ENCODE assay signal across 9 cellular contexts in the genomic region with DNA sequence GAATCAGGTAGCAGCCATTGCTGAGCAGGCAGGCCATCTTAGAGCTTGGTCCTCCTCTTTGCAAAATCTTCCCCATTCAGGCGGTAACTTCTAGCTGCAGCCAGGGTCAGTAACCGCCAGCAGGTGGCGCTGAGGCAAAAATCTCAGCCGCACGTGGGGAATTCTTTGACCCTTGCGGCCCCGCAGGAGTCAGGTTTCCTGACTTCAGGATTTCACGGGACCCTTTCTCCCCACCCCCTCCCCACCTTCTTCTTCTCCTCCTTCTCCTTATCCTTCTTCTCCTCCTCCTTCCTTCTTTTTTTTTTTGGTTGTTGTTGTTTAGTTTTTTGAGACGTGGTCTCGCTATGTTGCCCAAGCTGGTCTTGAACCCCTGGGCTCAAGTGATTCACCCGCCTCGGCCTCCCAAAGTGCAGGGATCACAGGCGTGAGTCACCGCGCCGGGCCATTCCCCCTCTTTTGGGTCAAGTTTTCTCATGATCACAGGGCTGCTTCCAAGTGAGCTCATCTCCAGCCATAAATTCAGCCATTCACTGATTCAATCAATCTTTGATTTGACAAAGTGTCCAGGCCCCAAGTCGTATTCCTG. TPM values are rescaled to one million over a fixed set of nuclear protein-coding genes. Genes with fewer than 3 reads are reported as not detected.
DNase-seq lines count a peak whose midpoint lies in the region; ATAC-seq and TF ChIP-seq lines count a peak whose summit lies in the region.
"Had no signal": no experiment of that assay in that cellular context is flagged by ENCODE, and none has a peak within 500 bp of the region (broad histone marks: within the 10 kb centered on the region; RNA-seq: fewer than 3 reads in every experiment).

No MANE protein-coding gene starts in this region.

- no peaks in the 10 kb centered on the region for H3K9me3 ChIP-seq in CD4-positive, alpha-beta memory T cell (ENCODE audit: control insufficient read depth in 1 of 2, low read length in 2 of 2)
- H3K9me3 ChIP-seq in RWPE2 (ENCODE audit: severe bottlenecking) = no peaks in the 10 kb centered on the region
- no peaks in the 10 kb centered on the region for H3K9me3 ChIP-seq in upper lobe of right lung

- no peaks in the 10 kb centered on the region for H3K9me3 Mint-ChIP-seq in CD4-positive, alpha-beta memory T cell
- no peaks in the 10 kb centered on the region for H3K9me3 Mint-ChIP-seq in HFFc6
- H3K9me3 Mint-ChIP-seq in glutamatergic neuron (ENCODE audit: unreplicated experiment) = peaks cover 5% of the 10 kb centered on the region

- DNase-seq in CD4-positive, alpha-beta memory T cell = peak in 4 of 5 donors; percentile 46 to 57 (median 51)
- DNase-seq in HFFc6 (peak; percentile 52), RWPE2 (ENCODE audit: low spot score) (no peak), glutamatergic neuron (peak; percentile 85), posterior cingulate gyrus (peak; percentile 34 to 94 (median 72)), upper lobe of right lung (peak; percentile 84)
- DNase-seq in activated effector memory CD4-positive, alpha-beta T cell treated with Interleukin-2 at 50 U/mL for 16 hours = peak; percentile 45

- peaks cover 13 to 22% (median 18%) of the 10 kb centered on the region in 4 donors for H3K4me1 Mint-ChIP-seq in CD4-positive, alpha-beta memory T cell
- H3K4me1 Mint-ChIP-seq in HFFc6 (ENCODE audit: low read depth) = peaks cover 12% of the 10 kb centered on the region
- peaks cover 17% of the 10 kb centered on the region for H3K4me1 Mint-ChIP-seq in glutamatergic neuron (ENCODE audit: low read depth, unreplicated experiment)

- ATAC-seq in RWPE2 (ENCODE audit: low read depth) (peak; percentile 58), upper lobe of right lung (peak; percentile 82), HG03521 (IDR thresholded peaks at IDR 0.05; ENCODE audit: unreplicated experiment) (no peak)

- no peaks in the 10 kb centered on the region for H3K36me3 Mint-ChIP-seq in CD4-positive, alpha-beta memory T cell
- H3K36me3 Mint-ChIP-seq in HFFc6 (ENCODE audit: low read depth) = no peaks in the 10 kb centered on the region
- H3K36me3 Mint-ChIP-seq in glutamatergic neuron (ENCODE audit: unreplicated experiment) = no peaks in the 10 kb centered on the region

- peak overlapping the region in 4 of 8 donors; percentile 13 to 67 (median 31) for H3K4me3 Mint-ChIP-seq in CD4-positive, alpha-beta memory T cell
- H3K4me3 Mint-ChIP-seq in HFFc6 = no peak overlapping the region; the same call in 1 of the 2 replicates
- no peak overlapping the region for H3K4me3 Mint-ChIP-seq in glutamatergic neuron (ENCODE audit: unreplicated experiment)

- H3K36me3 ChIP-seq in CD4-positive, alpha-beta memory T cell (ENCODE audit: insufficient read depth, low read length) = no peaks in the 10 kb centered on the region
- H3K36me3 ChIP-seq in RWPE2 (ENCODE audit: low read depth) (no peaks in the 10 kb centered on the region), upper lobe of right lung (no peaks in the 10 kb centered on the region)

- POLR2A ChIA-PET in CD4-positive, alpha-beta memory T cell (lab: Charles Lee; ENCODE audit: partially characterized antibody) = interaction anchor here (0.9 kb wide), 1 partner anchor 52 kb away, joined by 3 read pairs; no protein-coding TSS in a partner anchor

- no peak overlapping the region for H3K27ac ChIP-seq in CD4-positive, alpha-beta memory T cell (ENCODE audit: low read depth, low read length)
- H3K27ac ChIP-seq in RWPE2 (ENCODE audit: poor library complexity, severe bottlenecking) (no peak overlapping the region), upper lobe of right lung (no peak overlapping the region)
- H3K27ac ChIP-seq: SK-N-MC had no signal

- H3K4me1 ChIP-seq in CD4-positive, alpha-beta memory T cell (ENCODE audit: insufficient read depth, low read length) = peaks cover 14% of the 10 kb centered on the region
- H3K4me1 ChIP-seq in RWPE2 (ENCODE audit: insufficient read depth, poor library complexity, severe bottlenecking) (no peaks in the 10 kb centered on the region), upper lobe of right lung (peaks cover 12% of the 10 kb centered on the region)

- H3K27me3 ChIP-seq in CD4-positive, alpha-beta memory T cell (ENCODE audit: insufficient read depth, low read length) = no peaks in the 10 kb centered on the region
- H3K27me3 ChIP-seq in RWPE2 (ENCODE audit: insufficient read depth, poor library complexity, severe bottlenecking) (no peaks in the 10 kb centered on the region), upper lobe of right lung (no peaks in the 10 kb centered on the region)

- peak overlapping the region in 1 of 7 donors; percentile 27 for H3K27ac Mint-ChIP-seq in CD4-positive, alpha-beta memory T cell
- H3K27ac Mint-ChIP-seq in HFFc6 (peak overlapping the region; percentile 82), glutamatergic neuron (ENCODE audit: unreplicated experiment) (no peak overlapping the region)

- CTCF ChIA-PET in CD4-positive, alpha-beta memory T cell (lab: Charles Lee; ENCODE audit: partially characterized antibody) = interaction anchor here (0.6 to 7.8 kb wide), 36 partner anchors 8 to 766 kb away, joined by 3 to 247 read pairs (median 4); no protein-coding TSS in a partner anchor

- H3K27me3 Mint-ChIP-seq in CD4-positive, alpha-beta memory T cell = no peaks in the 10 kb centered on the region
- H3K27me3 Mint-ChIP-seq in HFFc6 (ENCODE audit: insufficient read depth) (no peaks in the 10 kb centered on the region; the same call in 1 of the 2 replicates), glutamatergic neuron (ENCODE audit: unreplicated experiment) (peaks cover 16% of the 10 kb centered on the region)

- intact Hi-C loops in CD4-positive, alpha-beta memory T cell (cut with micrococcal nuclease) = no loop called here
- intact Hi-C loops in posterior cingulate gyrus (cut with DNase I) = no loop called here
- intact Hi-C loops in upper lobe of right lung (cut with DNase I) = loop anchor here (5.0 kb wide), 1 partner anchor 51 kb away; no protein-coding TSS in a partner anchor

- TF ChIP-seq CTCF in HFFc6 (IDR thresholded peaks at IDR 0.05) = peak; percentile 96
- TF ChIP-seq CTCF in RWPE2 (IDR thresholded peaks at IDR 0.05; ENCODE audit: poor library complexity, severe bottlenecking) = peak; percentile 83
- peak; percentile 94 for TF ChIP-seq CTCF in glutamatergic neuron (IDR thresholded peaks at IDR 0.05; ENCODE audit: partially characterized antibody, unreplicated experiment)
- peak; percentile 93 for TF ChIP-seq CTCF in upper lobe of right lung (IDR thresholded peaks at IDR 0.05)

- H3K4me3 ChIP-seq in CD4-positive, alpha-beta memory T cell (ENCODE audit: low read length in 2 of 2) = no peak overlapping the region
- H3K4me3 ChIP-seq in RWPE2 (ENCODE audit: severe bottlenecking) (no peak overlapping the region), upper lobe of right lung (no peak overlapping the region)
- H3K4me3 ChIP-seq: SK-N-MC had no signal

RNA-seq across cellular contexts. Expression of gene TENT5B, which starts 33.4 kb away (rescaled TPM):
- total RNA-seq in CD4-positive, alpha-beta memory T cell = not detected
- polyA plus RNA-seq in CD4-positive, alpha-beta memory T cell = not detected
- 1 to 10 TPM; 3.1 to 5.5 (median 3.6) TPM for total RNA-seq in HFFc6 (2021; fragmentation: NEBNext Ultra II Directional; extraction: Animal tissue kit (Norgen Biotek cat#: 25700))
- total RNA-seq in glutamatergic neuron (ENCODE audit: unreplicated experiment) = 1.5 TPM
- total RNA-seq in upper lobe of right lung = 29.1 TPM

RNA-seq across cellular contexts. Expression of gene TRNP1, which starts 52.6 kb away (rescaled TPM):
- not detected for total RNA-seq in CD4-positive, alpha-beta memory T cell
- not detected for polyA plus RNA-seq in CD4-positive, alpha-beta memory T cell
- total RNA-seq in HFFc6 (2021; fragmentation: NEBNext Ultra II Directional; extraction: Animal tissue kit (Norgen Biotek cat#: 25700)) = 100 to 1,000 TPM; 203 to 241 (median 217) TPM
- total RNA-seq in glutamatergic neuron (ENCODE audit: unreplicated experiment) (13.9 TPM), upper lobe of right lung (16.2 TPM)

Comparison
In these comparisons a context has a peak if more than half of its experiments do, and no peak if none do; other contexts are left out.
1. RNA of gene TRNP1, which starts 52.6 kb away (total RNA-seq): 203 to 241 TPM in HFFc6, 16.2 TPM in upper lobe of right lung (single experiment) and 13.9 TPM in glutamatergic neuron (single experiment); not detected in CD4-positive, alpha-beta memory T cell; every median in the first group is over 10 times any median in the second.
2. Peak in every context shown above with its lines, with median percentiles within 50 percentile points of each other: CTCF ChIP-seq.